32 cellular contexts compared by ENCODE assay signal in the genomic region with DNA sequence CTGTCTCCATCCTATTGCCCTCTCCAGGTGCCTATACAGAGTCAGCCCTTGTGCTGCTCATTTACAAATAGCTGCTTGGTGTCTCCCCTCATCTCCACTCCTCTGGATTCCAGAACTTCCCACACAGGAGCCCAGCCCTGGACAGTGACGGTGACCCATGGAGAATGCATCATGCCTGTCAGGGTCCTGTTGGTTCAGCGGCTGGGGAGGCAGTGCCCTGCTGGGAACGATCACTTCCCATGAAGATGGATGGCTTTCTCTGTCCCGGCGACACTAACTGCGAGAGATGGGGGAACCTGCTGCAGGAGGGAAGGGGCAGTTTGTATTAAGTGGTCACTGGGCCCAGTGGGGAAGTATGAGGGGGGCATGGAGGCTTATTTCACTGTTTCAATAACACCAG.
"Had no signal": no experiment of that assay in that cellular context is flagged by ENCODE, and none has a peak within 500 bp of the region (broad histone marks: within the 10 kb centered on the region; RNA-seq: fewer than 3 reads in every experiment).

No MANE protein-coding gene starts in this region.

- H3K27ac Mint-ChIP-seq: activated CD4-positive, alpha-beta memory T cell treated with anti-CD3 and anti-CD28 coated beads for 36 hours; activated CD4-positive, alpha-beta T cell treated with anti-CD3 and anti-CD28 coated beads for 36 hours; activated CD4-positive, alpha-beta T cell treated with anti-CD3 and anti-CD28 coated beads, Interleukin-2, amount 10 ng/mL, durations not matched to agents 24 days and 14 days; activated CD8-positive, alpha-beta memory T cell treated with anti-CD3 and anti-CD28 coated beads, Interleukin-2, amount 10 ng/mL, durations not matched to agents 7 days and 5 days; activated CD8-positive, alpha-beta T cell treated with anti-CD3 and anti-CD28 coated beads, Interleukin-2, amount 10 ng/mL, durations not matched to agents 7 days and 5 days; activated naive CD4-positive, alpha-beta T cell treated with anti-CD3 and anti-CD28 coated beads for 36 hours; activated naive CD4-positive, alpha-beta T cell treated with anti-CD3 and anti-CD28 coated beads, Interleukin-2, amount 50 U/mL, for 72 hours; activated naive CD8-positive, alpha-beta T cell treated with anti-CD3 and anti-CD28 coated beads, Interleukin-2, amount 10 ng/mL, durations not matched to agents 7 days and 5 days; activated T-helper 1 cell treated with anti-CD3 and anti-CD28 coated beads, Interleukin-12 subunit alpha, Interleukin-12 subunit beta, Interleukin-2, Interleukin-4 antibody, amounts not matched to agents 30 ng/mL and 10 ng/mL and 1 ng/mL, durations not matched to agents 14 hours and 24 hours and 36 hours; activated T-helper 2 cell treated with anti-CD3 and anti-CD28 coated beads, Interferon-gamma antibody, Interleukin-2, Interleukin-4, amounts not matched to agents 10 μg/mL and 5 μg/mL and 100 μg/mL, durations not matched to agents 14 hours and 24 hours and 36 hours; brain; dendritic cell treated with granulocyte-macrophage colony-stimulating factor and Interleukin-4, amounts not matched to agents 40 ng/mL and 50 ng/mL, for 4 days; effector memory CD8-positive, alpha-beta T cell had no signal

- H3K27ac ChIP-seq: ascending aorta, breast epithelium, cardiac muscle cell, coronary artery, dorsolateral prefrontal cortex, esophagus muscularis mucosa, foreskin keratinocyte, gastrocnemius medialis had no signal

- H3K4me3 ChIP-seq: ascending aorta, breast epithelium, cardiac muscle cell, coronary artery, dorsolateral prefrontal cortex, esophagus muscularis mucosa, gastrocnemius medialis had no signal

- H3K36me3 ChIP-seq: ascending aorta, breast epithelium, cardiac muscle cell, esophagus muscularis mucosa, gastrocnemius medialis had no signal

- H3K27me3 ChIP-seq: ascending aorta, breast epithelium, cardiac muscle cell, esophagus muscularis mucosa, foreskin keratinocyte, gastrocnemius medialis had no signal

- H3K4me1 Mint-ChIP-seq: activated CD4-positive, alpha-beta T cell treated with anti-CD3 and anti-CD28 coated beads for 36 hours; activated CD4-positive, alpha-beta T cell treated with anti-CD3 and anti-CD28 coated beads, Interleukin-2, amount 10 ng/mL, durations not matched to agents 24 days and 14 days; activated CD8-positive, alpha-beta memory T cell treated with anti-CD3 and anti-CD28 coated beads, Interleukin-2, amount 10 ng/mL, durations not matched to agents 7 days and 5 days; activated naive CD8-positive, alpha-beta T cell treated with anti-CD3 and anti-CD28 coated beads, Interleukin-2, amount 10 ng/mL, durations not matched to agents 7 days and 5 days; brain; central memory CD8-positive, alpha-beta T cell had no signal

- H3K36me3 Mint-ChIP-seq: activated CD4-positive, alpha-beta memory T cell treated with anti-CD3 and anti-CD28 coated beads for 36 hours; activated CD8-positive, alpha-beta memory T cell treated with anti-CD3 and anti-CD28 coated beads, Interleukin-2, amount 10 ng/mL, durations not matched to agents 7 days and 5 days; activated naive CD8-positive, alpha-beta T cell treated with anti-CD3 and anti-CD28 coated beads, Interleukin-2, amount 10 ng/mL, durations not matched to agents 7 days and 5 days; brain had no signal

- H3K9me3 Mint-ChIP-seq: activated naive CD8-positive, alpha-beta T cell treated with anti-CD3 and anti-CD28 coated beads, Interleukin-2, amount 10 ng/mL, durations not matched to agents 7 days and 5 days; activated T-helper 1 cell treated with anti-CD3 and anti-CD28 coated beads, Interleukin-12 subunit alpha, Interleukin-12 subunit beta, Interleukin-2, Interleukin-4 antibody, amounts not matched to agents 30 ng/mL and 10 ng/mL and 1 ng/mL, durations not matched to agents 14 hours and 24 hours and 36 hours; brain; dendritic cell treated with granulocyte-macrophage colony-stimulating factor and Interleukin-4, amounts not matched to agents 40 ng/mL and 50 ng/mL, for 4 days had no signal

- DNase-seq: activated CD4-positive, alpha-beta memory T cell treated with anti-CD3 and anti-CD28 coated beads for 36 hours; activated CD4-positive, alpha-beta T cell treated with anti-CD3 and anti-CD28 coated beads for 36 hours; activated CD4-positive, alpha-beta T cell treated with anti-CD3 and anti-CD28 coated beads, Interleukin-2, amount 10 ng/mL, durations not matched to agents 24 days and 14 days; activated CD4-positive, CD25-positive, alpha-beta regulatory T cell; activated CD4-positive, CD25-positive, alpha-beta regulatory T cell treated with anti-CD3 and anti-CD28 coated beads, Interleukin-2, amount 50 U/mL, for 72 hours; activated CD8-positive, alpha-beta memory T cell treated with anti-CD3 and anti-CD28 coated beads, Interleukin-2, amount 10 ng/mL, durations not matched to agents 7 days and 5 days; activated CD8-positive, alpha-beta memory T cell treated with anti-CD3 and anti-CD28 coated beads, Interleukin-2, amount 50 U/mL, for 4 hours; activated CD8-positive, alpha-beta T cell treated with anti-CD3 and anti-CD28 coated beads, Interleukin-2, amount 10 ng/mL, durations not matched to agents 7 days and 5 days; activated effector memory CD4-positive, alpha-beta T cell treated with anti-CD3 and anti-CD28 coated beads, Interleukin-2, amount 50 U/mL, for 16 hours; activated naive CD4-positive, alpha-beta T cell treated with anti-CD3 and anti-CD28 coated beads for 36 hours; activated naive CD8-positive, alpha-beta T cell treated with anti-CD3 and anti-CD28 coated beads, Interleukin-2, amount 10 ng/mL, durations not matched to agents 7 days and 5 days; activated T-cell treated with anti-CD3 and anti-CD28 coated beads, Interleukin-2, amount 50 U/mL, for 1 hour; activated T-cell treated with anti-CD3 and anti-CD28 coated beads, Interleukin-2, amount 50 U/mL, for 48 hours; dorsolateral prefrontal cortex; effector CD4-positive, alpha-beta T cell; effector memory CD8-positive, alpha-beta T cell; erythroblast; foreskin keratinocyte; gastrocnemius medialis; glutamatergic neuron; T-helper 2 cell had no signal

- H3K9me3 ChIP-seq: ascending aorta, breast epithelium, esophagus muscularis mucosa, gastrocnemius medialis had no signal

- H3K4me3 Mint-ChIP-seq: activated CD4-positive, alpha-beta memory T cell treated with anti-CD3 and anti-CD28 coated beads for 36 hours; activated CD4-positive, alpha-beta T cell treated with anti-CD3 and anti-CD28 coated beads for 36 hours; activated CD4-positive, alpha-beta T cell treated with anti-CD3 and anti-CD28 coated beads, Interleukin-2, amount 10 ng/mL, durations not matched to agents 24 days and 14 days; activated CD8-positive, alpha-beta memory T cell treated with anti-CD3 and anti-CD28 coated beads, Interleukin-2, amount 10 ng/mL, durations not matched to agents 7 days and 5 days; activated CD8-positive, alpha-beta T cell treated with anti-CD3 and anti-CD28 coated beads, Interleukin-2, amount 10 ng/mL, durations not matched to agents 7 days and 5 days; activated naive CD4-positive, alpha-beta T cell treated with anti-CD3 and anti-CD28 coated beads for 36 hours; activated naive CD8-positive, alpha-beta T cell treated with anti-CD3 and anti-CD28 coated beads, Interleukin-2, amount 10 ng/mL, durations not matched to agents 7 days and 5 days; activated T-helper 1 cell treated with anti-CD3 and anti-CD28 coated beads, Interleukin-12 subunit alpha, Interleukin-12 subunit beta, Interleukin-2, Interleukin-4 antibody, amounts not matched to agents 30 ng/mL and 10 ng/mL and 1 ng/mL, durations not matched to agents 14 hours and 24 hours and 36 hours; brain; central memory CD8-positive, alpha-beta T cell; dendritic cell treated with granulocyte-macrophage colony-stimulating factor and Interleukin-4, amounts not matched to agents 40 ng/mL and 50 ng/mL, for 4 days; effector memory CD8-positive, alpha-beta T cell had no signal

- H3K4me1 ChIP-seq: ascending aorta, breast epithelium, esophagus muscularis mucosa, foreskin keratinocyte, gastrocnemius medialis had no signal

- ATAC-seq: activated CD4-positive, alpha-beta T cell treated with anti-CD3 and anti-CD28 coated beads for 36 hours; activated CD8-positive, alpha-beta memory T cell treated with anti-CD3 and anti-CD28 coated beads, Interleukin-2, amount 10 ng/mL, durations not matched to agents 7 days and 5 days; activated CD8-positive, alpha-beta T cell treated with anti-CD3 and anti-CD28 coated beads, Interleukin-2, amount 10 ng/mL, durations not matched to agents 7 days and 5 days; activated naive CD4-positive, alpha-beta T cell treated with anti-CD3 and anti-CD28 coated beads, Interleukin-2, amount 50 U/mL, for 72 hours; effector memory CD8-positive, alpha-beta T cell; gastrocnemius medialis had no signal

- H3K27me3 Mint-ChIP-seq: activated CD4-positive, alpha-beta memory T cell treated with anti-CD3 and anti-CD28 coated beads for 36 hours; activated CD4-positive, alpha-beta T cell treated with anti-CD3 and anti-CD28 coated beads for 36 hours; activated CD4-positive, alpha-beta T cell treated with anti-CD3 and anti-CD28 coated beads, Interleukin-2, amount 10 ng/mL, durations not matched to agents 24 days and 14 days; activated CD8-positive, alpha-beta memory T cell treated with anti-CD3 and anti-CD28 coated beads, Interleukin-2, amount 10 ng/mL, durations not matched to agents 7 days and 5 days; activated naive CD8-positive, alpha-beta T cell treated with anti-CD3 and anti-CD28 coated beads, Interleukin-2, amount 10 ng/mL, durations not matched to agents 7 days and 5 days; central memory CD8-positive, alpha-beta T cell; dendritic cell treated with granulocyte-macrophage colony-stimulating factor and Interleukin-4, amounts not matched to agents 40 ng/mL and 50 ng/mL, for 4 days; effector memory CD8-positive, alpha-beta T cell had no signal
